1 cellular context compared by ENCODE assay signal in genomic region chr4:79788884-79789283, GRCh38.
TF ChIP-seq lines count a peak whose summit lies in the region.

No MANE protein-coding gene starts in this region.

TF ChIP-seq in K562, 482 proteins besides CTCF, POLR2A, EP300 and RAD21 (continued from another document):
- TF ChIP-seq, protein P1, sequence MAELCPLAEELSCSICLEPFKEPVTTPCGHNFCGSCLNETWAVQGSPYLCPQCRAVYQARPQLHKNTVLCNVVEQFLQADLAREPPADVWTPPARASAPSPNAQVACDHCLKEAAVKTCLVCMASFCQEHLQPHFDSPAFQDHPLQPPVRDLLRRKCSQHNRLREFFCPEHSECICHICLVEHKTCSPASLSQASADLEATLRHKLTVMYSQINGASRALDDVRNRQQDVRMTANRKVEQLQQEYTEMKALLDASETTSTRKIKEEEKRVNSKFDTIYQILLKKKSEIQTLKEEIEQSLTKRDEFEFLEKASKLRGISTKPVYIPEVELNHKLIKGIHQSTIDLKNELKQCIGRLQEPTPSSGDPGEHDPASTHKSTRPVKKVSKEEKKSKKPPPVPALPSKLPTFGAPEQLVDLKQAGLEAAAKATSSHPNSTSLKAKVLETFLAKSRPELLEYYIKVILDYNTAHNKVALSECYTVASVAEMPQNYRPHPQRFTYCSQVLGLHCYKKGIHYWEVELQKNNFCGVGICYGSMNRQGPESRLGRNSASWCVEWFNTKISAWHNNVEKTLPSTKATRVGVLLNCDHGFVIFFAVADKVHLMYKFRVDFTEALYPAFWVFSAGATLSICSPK (IDR thresholded peaks at IDR 0.05; ENCODE audit: borderline replicate concordance), result no peak
- TF ChIP-seq C11orf30 (IDR thresholded peaks at IDR 0.05; ENCODE audit: low read depth) (no peak), TEAD2 (tag; IDR thresholded peaks at IDR 0.05) (no peak), MECOM (CRISPR knock-in tag; IDR thresholded peaks at IDR 0.05) (no peak), SAP30 (IDR thresholded peaks at IDR 0.05; ENCODE audit: borderline replicate concordance, insufficient read depth, low read depth, low read length, poor library complexity, severe bottlenecking) (no peak), ZFP36 (IDR thresholded peaks at IDR 0.05; ENCODE audit: low read depth, low read length, partially characterized antibody) (peak; percentile 56), MLX (CRISPR knock-in tag; conservative IDR thresholded peaks at IDR 0.05) (no peak), TRIM28 (IDR thresholded peaks at IDR 0.05) (peak; percentile 84), ZNF655 (CRISPR knock-in tag; IDR thresholded peaks at IDR 0.05) (no peak)
